ENCODE assay signal across 1 cellular context in genomic region chr17:32267690-32268205, GRCh38.
TF ChIP-seq lines count a peak whose summit lies in the region.

No MANE protein-coding gene starts in this region.

TF ChIP-seq in HepG2, 621 proteins besides CTCF, POLR2A, EP300 and RAD21 (continued from another document):
- TF ChIP-seq STAT6 (CRISPR knock-in tag; IDR thresholded peaks at IDR 0.05; ENCODE audit: borderline replicate concordance) (no peak), SIN3B (IDR thresholded peaks at IDR 0.05; ENCODE audit: low read length) (no peak), ZBTB44 (CRISPR knock-in tag; IDR thresholded peaks at IDR 0.05) (no peak), KDM2A (CRISPR knock-in tag; IDR thresholded peaks at IDR 0.05; ENCODE audit: borderline replicate concordance, low read depth) (no peak), PLRG1 (conservative IDR thresholded peaks at IDR 0.05) (no peak), MLLT10 (CRISPR knock-in tag; IDR thresholded peaks at IDR 0.05) (no peak), HIVEP1 (CRISPR knock-in tag; IDR thresholded peaks at IDR 0.05) (no peak), FLYWCH1 (CRISPR knock-in tag; IDR thresholded peaks at IDR 0.05) (no peak), TFAP4 (IDR thresholded peaks at IDR 0.05; ENCODE audit: borderline replicate concordance, low read depth) (no peak)
TF ChIP-seq in HepG2: peak in this region for 0.
